In genomic region chr6:111478064-111478476, GRCh38 we compare ENCODE assay signal across 1 cellular context.
TF ChIP-seq lines count a peak whose summit lies in the region.

No MANE protein-coding gene starts in this region.

TF ChIP-seq in GM23338, 12 proteins besides CTCF, POLR2A, EP300 and RAD21 (continued from another document):
- TF ChIP-seq ZNF462 (CRISPR knock-in tag; IDR thresholded peaks at IDR 0.05) (no peak), EZH2phosphoT487 (IDR thresholded peaks at IDR 0.05; ENCODE audit: unreplicated experiment) (no peak), STAT1 (IDR thresholded peaks at IDR 0.05; ENCODE audit: unreplicated experiment) (no peak), JUNB (IDR thresholded peaks at IDR 0.05; ENCODE audit: unreplicated experiment) (no peak), ETS1 (IDR thresholded peaks at IDR 0.05) (no peak), CREB1 (CRISPR knock-in tag; IDR thresholded peaks at IDR 0.05; ENCODE audit: low read depth) (no peak), ZNF114 (CRISPR knock-in tag; IDR thresholded peaks at IDR 0.05) (no peak), EZH2 (IDR thresholded peaks at IDR 0.05; ENCODE audit: low read depth, unreplicated experiment) (no peak)
